Comparison of ENCODE assay signal across 9 cellular contexts in genomic region chr12:47868552-47869031, GRCh38. TPM values are rescaled to one million over a fixed set of nuclear protein-coding genes. Genes with fewer than 3 reads are reported as not detected.
DNase-seq lines count a peak whose midpoint lies in the region; ATAC-seq, FAIRE-seq and TF ChIP-seq lines count a peak whose summit lies in the region.
"Had no signal": no experiment of that assay in that cellular context is flagged by ENCODE, and none has a peak within 500 bp of the region (broad histone marks: within the 10 kb centered on the region; RNA-seq: fewer than 3 reads in every experiment).

No MANE protein-coding gene starts in this region.

- H4K20me1 ChIP-seq in MM.1S (ENCODE audit: insufficient read depth, low read length): no peaks in the 10 kb centered on the region

- ATAC-seq in GM19043 (IDR thresholded peaks at IDR 0.05; ENCODE audit: low read depth, unreplicated experiment) (peak; percentile 66), HG02623 (IDR thresholded peaks at IDR 0.05; ENCODE audit: unreplicated experiment) (peak; percentile 64)
- ATAC-seq in naive thymus-derived CD4-positive, alpha-beta T cell: peak; percentile 27

- H2AFZ ChIP-seq in MM.1S (ENCODE audit: low read length): no peak overlapping the region

- DNase-seq in MM.1S: peak; percentile 82
- DNase-seq in naive thymus-derived CD4-positive, alpha-beta T cell: no peak
- no peak for DNase-seq in NCI-H2029 treated with DMSO at 0.1 percent for 48 hours (lab: John Stamatoyannopoulos, UW)
- no peak for DNase-seq in NCI-H1048 (lab: John Stamatoyannopoulos, UW)
- DNase-seq in urothelium cell line (ENCODE audit: low spot score): no peak
- DNase-seq: Peyer's patch, upper lobe of left lung had no signal

- H3K27me3 Mint-ChIP-seq in naive thymus-derived CD4-positive, alpha-beta T cell: no peaks in the 10 kb centered on the region

- H3K36me3 Mint-ChIP-seq in naive thymus-derived CD4-positive, alpha-beta T cell: peaks cover 0 to 53% (median 0%) of the 10 kb centered on the region in 5 donors

- H3K27ac Mint-ChIP-seq in naive thymus-derived CD4-positive, alpha-beta T cell: peak overlapping the region in 3 of 9 donors; percentile 26 to 90 (median 65)

- H3K4me2 ChIP-seq in MM.1S (ENCODE audit: low read depth, low read length): peak overlapping the region; percentile 66

- no peaks in the 10 kb centered on the region for H3K36me3 ChIP-seq in MM.1S (replicated peaks; ENCODE audit: insufficient read depth, low read length)
- H3K36me3 ChIP-seq in naive thymus-derived CD4-positive, alpha-beta T cell (ENCODE audit: control insufficient read depth in 2 of 3, insufficient read depth in 3 of 3, low read length in 3 of 3): no peaks in the 10 kb centered on the region

- intact Hi-C loops in naive thymus-derived CD4-positive, alpha-beta T cell (cut with micrococcal nuclease): no loop called here

- POLR2A ChIA-PET in naive thymus-derived CD4-positive, alpha-beta T cell (lab: Charles Lee): no interaction called here

- no peaks in the 10 kb centered on the region for H3K9me2 ChIP-seq in MM.1S (replicated peaks; ENCODE audit: insufficient read depth, low read length)

- peak overlapping the region in 1 of 10 donors; percentile 74 for H3K4me3 Mint-ChIP-seq in naive thymus-derived CD4-positive, alpha-beta T cell

- H3K9ac ChIP-seq in MM.1S (ENCODE audit: low read length): peak overlapping the region; percentile 34; the same call in 1 of the 2 replicates

- peaks cover 37% of the 10 kb centered on the region for H3F3A ChIP-seq in MM.1S (ENCODE audit: insufficient read depth, low read length)

- no peaks in the 10 kb centered on the region for H3K27me3 ChIP-seq in MM.1S (replicated peaks; ENCODE audit: insufficient read depth, low read length)
- H3K27me3 ChIP-seq in naive thymus-derived CD4-positive, alpha-beta T cell (ENCODE audit: control insufficient read depth in 2 of 2, insufficient read depth in 2 of 2, low read length in 2 of 2): no peaks in the 10 kb centered on the region
- H3K27me3 ChIP-seq: Peyer's patch, upper lobe of left lung had no signal

- peaks cover 54% of the 10 kb centered on the region for H3K4me1 ChIP-seq in MM.1S (ENCODE audit: low read length)
- no peaks in the 10 kb centered on the region for H3K4me1 ChIP-seq in naive thymus-derived CD4-positive, alpha-beta T cell (ENCODE audit: control insufficient read depth in 2 of 2, insufficient read depth in 2 of 2, low read length in 2 of 2)

- FAIRE-seq in urothelium cell line (lab: Jason Lieb, UNC): no peak

- peaks cover 39% of the 10 kb centered on the region for H3K79me2 ChIP-seq in MM.1S (ENCODE audit: low read length)

- CTCF ChIA-PET in naive thymus-derived CD4-positive, alpha-beta T cell (lab: Charles Lee): interaction anchor here (0.7 kb wide), 1 partner anchor 89 kb away, joined by 4 read pairs; no protein-coding TSS in a partner anchor

- no peak for TF ChIP-seq CTCF in MM.1S (IDR thresholded peaks at IDR 0.05; ENCODE audit: low read length)

- H3K4me1 Mint-ChIP-seq in naive thymus-derived CD4-positive, alpha-beta T cell: peaks cover 0 to 89% (median 0%) of the 10 kb centered on the region in 7 donors

- H3K9me3 ChIP-seq in MM.1S (replicated peaks; ENCODE audit: insufficient read depth, low read length): no peaks in the 10 kb centered on the region
- H3K9me3 ChIP-seq in naive thymus-derived CD4-positive, alpha-beta T cell (ENCODE audit: control insufficient read depth in 2 of 3, low read length in 3 of 3): no peaks in the 10 kb centered on the region
- H3K9me3 ChIP-seq: Peyer's patch, upper lobe of left lung had no signal

- H3K4me3 ChIP-seq in MM.1S (ENCODE audit: low read length): no peak overlapping the region
- no peak overlapping the region for H3K4me3 ChIP-seq in naive thymus-derived CD4-positive, alpha-beta T cell (ENCODE audit: low read length)
- H3K4me3 ChIP-seq: Peyer's patch, upper lobe of left lung had no signal

- peak overlapping the region; percentile 86 for H3K27ac ChIP-seq in MM.1S (ENCODE audit: low read length)
- no peak overlapping the region for H3K27ac ChIP-seq in naive thymus-derived CD4-positive, alpha-beta T cell (ENCODE audit: low read depth, low read length)
- H3K27ac ChIP-seq: Peyer's patch had no signal

- H3K9me3 Mint-ChIP-seq in naive thymus-derived CD4-positive, alpha-beta T cell: no peaks in the 10 kb centered on the region

RNA-seq across cellular contexts. Expression of gene VDR, which starts 36.2 kb away (rescaled TPM):
- total RNA-seq in naive thymus-derived CD4-positive, alpha-beta T cell: 10 to 100 TPM in 2 of 5 experiments, 1 to 10 TPM in 3; 1.6 to 82.6 (median 2.9) TPM
- 1 to 10 TPM in 1 of 2 donors, under 1 TPM in 1; 0.11 to 1.4 TPM for polyA plus RNA-seq in naive thymus-derived CD4-positive, alpha-beta T cell

RNA-seq across cellular contexts. Expression of gene HDAC7, which starts 48.9 kb away (rescaled TPM):
- 100 to 1,000 TPM; 150 to 194 (median 188) TPM for total RNA-seq in naive thymus-derived CD4-positive, alpha-beta T cell
- 10 to 100 TPM; 16.7 to 36.7 TPM for polyA plus RNA-seq in naive thymus-derived CD4-positive, alpha-beta T cell
